13 cellular contexts compared by ENCODE assay signal in genomic region chr5:2912741-2913140, GRCh38.
DNase-seq lines count a peak whose midpoint lies in the region; ATAC-seq lines count a peak whose summit lies in the region.
"Had no signal": no experiment of that assay in that cellular context is flagged by ENCODE, and none has a peak within 500 bp of the region (broad histone marks: within the 10 kb centered on the region; RNA-seq: fewer than 3 reads in every experiment).

No MANE protein-coding gene starts in this region.

- intact Hi-C loops in posterior vena cava (cut with DNase I): no loop called here

- ATAC-seq in GM21717 (IDR thresholded peaks at IDR 0.05; ENCODE audit: unreplicated experiment): no peak
- ATAC-seq: HCT116 had no signal

- DNase-seq in activated effector memory CD4-positive, alpha-beta T cell treated with anti-CD3 and anti-CD28 coated beads, Interleukin-2, amount 50 U/mL, for 16 hours: peak; percentile 55
- no peak for DNase-seq in activated effector memory CD4-positive, alpha-beta T cell treated with Interleukin-2 at 50 U/mL for 16 hours
- DNase-seq in islet precursor cell (peak; percentile 43), posterior vena cava (ENCODE audit: low spot score) (peak; percentile 71), HPDE6-E6E7 (ENCODE audit: extremely low spot score) (no peak), HT-29 (ENCODE audit: low spot score) (no peak)
- DNase-seq: AML-193; Caco-2; CD8-positive, alpha-beta memory T cell; DMS53; GF-D8 had no signal

Comparison
In these comparisons a context has a peak if more than half of its experiments do, and no peak if none do; other contexts are left out.
1. DNase-seq: peak in activated effector memory CD4-positive, alpha-beta T cell treated with anti-CD3 and anti-CD28 coated beads, Interleukin-2, amount 50 U/mL, for 16 hours (single experiment), islet precursor cell (single experiment) and posterior vena cava (single experiment); none in activated effector memory CD4-positive, alpha-beta T cell treated with Interleukin-2 at 50 U/mL for 16 hours (single experiment), HPDE6-E6E7 (single experiment) and HT-29 (single experiment).